9 cellular contexts compared by ENCODE assay signal in the genomic region with DNA sequence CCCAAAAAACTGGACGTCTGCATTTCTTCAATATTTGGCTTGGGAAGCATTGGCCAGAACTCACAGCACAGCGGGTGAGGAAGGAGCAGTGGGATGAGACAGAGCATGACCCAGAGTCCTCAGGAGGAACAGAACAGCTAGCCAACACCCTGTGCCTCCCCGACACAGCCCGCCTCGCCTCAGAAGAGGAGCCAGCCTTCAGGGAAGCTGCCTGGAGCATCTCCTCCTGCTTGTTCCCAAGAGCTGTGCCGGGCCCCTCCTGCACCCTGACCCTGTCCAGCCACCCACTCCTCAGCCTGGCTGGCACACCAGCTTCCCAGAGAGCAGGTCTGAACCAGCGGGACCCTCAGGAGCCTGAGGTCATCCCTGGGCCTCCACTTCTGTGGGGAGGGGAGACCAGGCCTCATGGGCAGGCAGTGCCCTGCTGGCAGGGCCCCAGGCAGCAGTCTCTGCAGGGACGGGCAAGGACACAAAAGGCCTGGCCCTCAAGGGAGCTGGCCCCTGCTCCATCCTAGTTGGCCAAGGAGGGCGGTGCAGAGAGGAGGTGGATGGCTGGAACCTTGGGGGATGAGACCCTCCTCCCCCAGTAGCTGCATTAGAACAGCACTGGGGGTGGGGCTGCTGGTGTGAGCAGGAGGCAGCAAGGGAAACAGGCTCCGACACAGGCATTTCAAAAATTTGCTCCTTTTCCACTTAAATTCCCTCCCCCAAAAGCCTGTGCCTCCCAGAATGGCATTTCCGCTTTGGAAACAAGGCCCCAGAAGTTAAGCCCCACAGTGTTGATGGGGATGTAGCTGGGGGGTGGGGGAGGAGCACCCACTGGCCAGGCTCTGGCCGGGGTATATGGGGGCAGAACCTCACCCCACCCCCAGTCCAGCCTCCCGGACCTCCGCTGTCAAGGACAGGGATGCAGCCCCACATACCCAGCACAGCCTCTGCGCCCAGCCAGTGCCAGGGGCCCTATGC. TPM values are rescaled to one million over a fixed set of nuclear protein-coding genes. Genes with fewer than 3 reads are reported as not detected.
DNase-seq lines count a peak whose midpoint lies in the region; ATAC-seq and TF ChIP-seq lines count a peak whose summit lies in the region.
"Had no signal": no experiment of that assay in that cellular context is flagged by ENCODE, and none has a peak within 500 bp of the region (broad histone marks: within the 10 kb centered on the region; RNA-seq: fewer than 3 reads in every experiment).

No MANE protein-coding gene starts in this region.

- H2AFZ ChIP-seq in GM23338 (no peak overlapping the region), smooth muscle cell (ENCODE audit: low read depth) (no peak overlapping the region)

- H3K4me3 Mint-ChIP-seq in GM23338 (peak overlapping the region; percentile 62), MCF 10A (ENCODE audit: unreplicated experiment) (no peak overlapping the region)
- H3K4me3 Mint-ChIP-seq in stimulated activated naive CD8-positive, alpha-beta T cell treated with anti-CD3 and anti-CD28 coated beads, Interleukin-15, amount 100 ng/mL, for 72 hours = no peak overlapping the region

- H3K36me3 Mint-ChIP-seq in GM23338 (ENCODE audit: low read depth) = no peaks in the 10 kb centered on the region
- H3K36me3 Mint-ChIP-seq in MCF 10A (ENCODE audit: insufficient read depth, unreplicated experiment) = peaks cover 9% of the 10 kb centered on the region

- ATAC-seq in GM23338 (peak; percentile 32), GM21515 (IDR thresholded peaks at IDR 0.05; ENCODE audit: unreplicated experiment) (no peak), HG03342 (IDR thresholded peaks at IDR 0.05; ENCODE audit: unreplicated experiment) (no peak)
- ATAC-seq in stimulated activated naive CD8-positive, alpha-beta T cell treated with anti-CD3 and anti-CD28 coated beads, Interleukin-15, amount 100 ng/mL, for 72 hours = no peak

- DNase-seq in GM23338 (ENCODE audit: low spot score) = peak; percentile 99
- no peak for DNase-seq in MCF 10A (ENCODE audit: unreplicated experiment)
- DNase-seq in smooth muscle cell (lab: John Stamatoyannopoulos, UW; ENCODE audit: unreplicated experiment) = no peak
- DNase-seq in stimulated activated naive CD8-positive, alpha-beta T cell treated with anti-CD3 and anti-CD28 coated beads, Interleukin-15, amount 100 ng/mL, for 72 hours = no peak
- DNase-seq in activated CD4-positive, alpha-beta T cell treated with anti-CD3 and anti-CD28 coated beads, Interleukin-2, amount 50 U/mL, for 1 hour = no peak
- DNase-seq: NCI-H524 treated with DMSO at 0.1 percent for 48 hours had no signal

- H3K4me1 Mint-ChIP-seq in GM23338 (peaks cover 77% of the 10 kb centered on the region), MCF 10A (ENCODE audit: insufficient read depth, unreplicated experiment) (peaks cover 28% of the 10 kb centered on the region)
- peaks cover 16% of the 10 kb centered on the region for H3K4me1 Mint-ChIP-seq in stimulated activated naive CD8-positive, alpha-beta T cell treated with anti-CD3 and anti-CD28 coated beads, Interleukin-15, amount 100 ng/mL, for 72 hours

- H3K4me3 ChIP-seq in GM23338 (peak overlapping the region; percentile 58), iPS-20b (ENCODE audit: low read length) (peak overlapping the region; percentile 36; the same call in 1 of the 2 replicates), smooth muscle cell (no peak overlapping the region)

- H3K27ac ChIP-seq in GM23338 (ENCODE audit: low read depth) = peak overlapping the region; percentile 100
- H3K27ac ChIP-seq in iPS-20b (ENCODE audit: low read length) = peak overlapping the region; percentile 97
- peak overlapping the region; percentile 95 for H3K27ac ChIP-seq in smooth muscle cell (ENCODE audit: low read depth)

- H3K4me2 ChIP-seq in GM23338 (peak overlapping the region; percentile 90), smooth muscle cell (peak overlapping the region; percentile 73)

- H3K4me1 ChIP-seq in GM23338 (ENCODE audit: insufficient read depth) (peaks cover 74% of the 10 kb centered on the region), iPS-20b (ENCODE audit: insufficient read depth, low read length) (peaks cover 57% of the 10 kb centered on the region), smooth muscle cell (ENCODE audit: low read depth) (peaks cover 62% of the 10 kb centered on the region)

- POLR2A ChIA-PET in MCF 10A (lab: Yijun Ruan, JAX) = interaction anchor here (0.8 to 4.4 kb wide), 6 partner anchors 13 to 124 kb away, joined by 3 to 65 read pairs (median 12); no protein-coding TSS in a partner anchor

- H3K27me3 Mint-ChIP-seq in GM23338 (ENCODE audit: insufficient read depth, low read depth, poor library complexity) (peaks cover 31% of the 10 kb centered on the region), MCF 10A (ENCODE audit: insufficient read depth, unreplicated experiment) (no peaks in the 10 kb centered on the region)
- peaks cover 95% of the 10 kb centered on the region for H3K27me3 Mint-ChIP-seq in stimulated activated naive CD8-positive, alpha-beta T cell treated with anti-CD3 and anti-CD28 coated beads, Interleukin-15, amount 100 ng/mL, for 72 hours

- peaks cover 31% of the 10 kb centered on the region for H3F3A ChIP-seq in GM23338 (replicated peaks; ENCODE audit: low read depth)
- H3F3A ChIP-seq in smooth muscle cell (ENCODE audit: low read depth) = peaks cover 39% of the 10 kb centered on the region

- H3K27me3 ChIP-seq in GM23338 (ENCODE audit: insufficient read depth) (no peaks in the 10 kb centered on the region), iPS-20b (ENCODE audit: insufficient read depth, low read length) (no peaks in the 10 kb centered on the region), smooth muscle cell (ENCODE audit: low read depth) (no peaks in the 10 kb centered on the region)

- CTCF ChIA-PET in MCF 10A (lab: Yijun Ruan, JAX) = interaction anchor here (1.2 to 3.8 kb wide), 4 partner anchors 10 to 51 kb away, joined by 4 to 19 read pairs (median 8); no protein-coding TSS in a partner anchor

- TF ChIP-seq CTCF in GM23338 (conservative IDR thresholded peaks at IDR 0.05; ENCODE audit: low read depth in 2 of 2) (no peak), MCF 10A (IDR thresholded peaks at IDR 0.05; ENCODE audit: unreplicated experiment) (no peak), smooth muscle cell (IDR thresholded peaks at IDR 0.05; ENCODE audit: borderline replicate concordance, insufficient read depth, poor library complexity, severe bottlenecking) (no peak)

- no peaks in the 10 kb centered on the region for H3K9me2 ChIP-seq in GM23338 (ENCODE audit: insufficient read depth)

- H3K79me2 ChIP-seq in GM23338 (replicated peaks; ENCODE audit: insufficient read depth) (peaks cover 80% of the 10 kb centered on the region), smooth muscle cell (ENCODE audit: low read depth) (peaks cover 80% of the 10 kb centered on the region)

- H3K36me3 ChIP-seq in GM23338 (ENCODE audit: insufficient read depth) (no peaks in the 10 kb centered on the region), iPS-20b (ENCODE audit: insufficient read depth, low read depth, low read length) (no peaks in the 10 kb centered on the region), smooth muscle cell (ENCODE audit: low read depth) (no peaks in the 10 kb centered on the region)

- H3K27ac Mint-ChIP-seq in GM23338 (peak overlapping the region; percentile 97), MCF 10A (ENCODE audit: low read depth, unreplicated experiment) (peak overlapping the region; percentile 35)
- no peak overlapping the region for H3K27ac Mint-ChIP-seq in stimulated activated naive CD8-positive, alpha-beta T cell treated with anti-CD3 and anti-CD28 coated beads, Interleukin-15, amount 100 ng/mL, for 72 hours

- intact Hi-C loops in MCF 10A (cut with micrococcal nuclease) = no loop called here

- H3K9me3 ChIP-seq in iPS-20b (ENCODE audit: insufficient read depth, low read depth, low read length) (no peaks in the 10 kb centered on the region), smooth muscle cell (replicated peaks; ENCODE audit: low read depth) (no peaks in the 10 kb centered on the region)

- BruUV-seq in MCF 10A (replicated peaks; lab: Mats Ljungman, UMichigan) = no TSS peak

- no peaks in the 10 kb centered on the region for H3K9me3 Mint-ChIP-seq in GM23338
- no peaks in the 10 kb centered on the region for H3K9me3 Mint-ChIP-seq in MCF 10A (ENCODE audit: unreplicated experiment)
- H3K9me3 Mint-ChIP-seq in stimulated activated naive CD8-positive, alpha-beta T cell treated with anti-CD3 and anti-CD28 coated beads, Interleukin-15, amount 100 ng/mL, for 72 hours = no peaks in the 10 kb centered on the region

- H3K9ac ChIP-seq in iPS-20b (ENCODE audit: low read depth, low read length) = peak overlapping the region; percentile 81; the same call in 1 of the 2 replicates
- peak overlapping the region; percentile 78 for H3K9ac ChIP-seq in smooth muscle cell (ENCODE audit: low read depth)

- H4K20me1 ChIP-seq in GM23338 (replicated peaks; ENCODE audit: insufficient read depth) (peaks cover 38% of the 10 kb centered on the region), smooth muscle cell (ENCODE audit: low read depth) (peaks cover 82% of the 10 kb centered on the region)

- 12% methylated on average over 15 of the region's 15 CpGs for WGBS in smooth muscle cell (ENCODE audit: low lambda C conversion rate)

TF ChIP-seq in GM23338, 12 proteins besides CTCF, POLR2A, EP300 and RAD21 (continues in another document):
- TF ChIP-seq, protein P1, sequence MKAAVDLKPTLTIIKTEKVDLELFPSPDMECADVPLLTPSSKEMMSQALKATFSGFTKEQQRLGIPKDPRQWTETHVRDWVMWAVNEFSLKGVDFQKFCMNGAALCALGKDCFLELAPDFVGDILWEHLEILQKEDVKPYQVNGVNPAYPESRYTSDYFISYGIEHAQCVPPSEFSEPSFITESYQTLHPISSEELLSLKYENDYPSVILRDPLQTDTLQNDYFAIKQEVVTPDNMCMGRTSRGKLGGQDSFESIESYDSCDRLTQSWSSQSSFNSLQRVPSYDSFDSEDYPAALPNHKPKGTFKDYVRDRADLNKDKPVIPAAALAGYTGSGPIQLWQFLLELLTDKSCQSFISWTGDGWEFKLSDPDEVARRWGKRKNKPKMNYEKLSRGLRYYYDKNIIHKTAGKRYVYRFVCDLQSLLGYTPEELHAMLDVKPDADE (IDR thresholded peaks at IDR 0.05) = peak; percentile 88

RNA-seq across cellular contexts. Expression of a gene that starts 1.8 kb away (rescaled TPM):
- total RNA-seq in GM23338 (2014; rRNA removed; shearing (Covaris generic)) = 121 and 140 TPM in 2 replicates
- polyA plus RNA-seq in GM23338 (2016; fragmentation: Nextera tagmentation; extraction: Ambion mirVana) = 37.9 and 38.3 TPM in 2 replicates
- 58.6 and 68.1 TPM in 2 replicates for total RNA-seq in MCF 10A (2022)
- 49.4 and 49.9 TPM in 2 replicates for total RNA-seq in smooth muscle cell
- 117 and 123 TPM in 2 replicates for polyA plus RNA-seq in smooth muscle cell

RNA-seq across cellular contexts. Expression of a gene that starts 34.4 kb away (rescaled TPM):
- total RNA-seq in GM23338 (2014; rRNA removed; shearing (Covaris generic)) = not detected in 2 replicates
- polyA plus RNA-seq in GM23338 (2016; fragmentation: Nextera tagmentation; extraction: Ambion mirVana) = not detected in 2 replicates
- not detected in 2 replicates for total RNA-seq in MCF 10A (2022)
- not detected in 2 replicates for total RNA-seq in smooth muscle cell
- polyA plus RNA-seq in smooth muscle cell = 1.9 and 7.2 TPM in 2 replicates

RNA-seq across cellular contexts. Expression of a gene that starts 46.3 kb away (rescaled TPM):
- total RNA-seq in GM23338 (2014; rRNA removed; shearing (Covaris generic)) = not detected in 2 replicates
- not detected in 2 replicates for polyA plus RNA-seq in GM23338 (2016; fragmentation: Nextera tagmentation; extraction: Ambion mirVana)
- total RNA-seq in MCF 10A (2022) = not detected in 2 replicates
- total RNA-seq in smooth muscle cell = 1.7 TPM in 1 of 2 replicates, not detected in the other
- 2.3 and 11.1 TPM in 2 replicates for polyA plus RNA-seq in smooth muscle cell

Comparison
In these comparisons a context has a peak if more than half of its experiments do, and no peak if none do; other contexts are left out.
1. H3K27ac Mint-ChIP-seq: peak in GM23338 (single experiment) and MCF 10A (single experiment); none in stimulated activated naive CD8-positive, alpha-beta T cell treated with anti-CD3 and anti-CD28 coated beads, Interleukin-15, amount 100 ng/mL, for 72 hours (0 of 2).
2. Peak in every context shown above with its lines, with median percentiles within 50 percentile points of each other: H3K27ac ChIP-seq.